ENCODE assay signal across 1 cellular context in genomic region chr16:22029632-22030031, GRCh38.
TF ChIP-seq lines count a peak whose summit lies in the region.

No MANE protein-coding gene starts in this region.

TF ChIP-seq in HepG2, 621 proteins besides CTCF, POLR2A, EP300 and RAD21 (continued from another document):
- TF ChIP-seq STAT6 (CRISPR knock-in tag; IDR thresholded peaks at IDR 0.05; ENCODE audit: borderline replicate concordance): no peak
- TF ChIP-seq SCMH1 (CRISPR knock-in tag; IDR thresholded peaks at IDR 0.05; ENCODE audit: borderline replicate concordance): no peak
- no peak for TF ChIP-seq SOX6 (IDR thresholded peaks at IDR 0.05)
- peak; percentile 41; the same call in 1 of the 2 replicates for TF ChIP-seq SOX6 (CRISPR knock-in tag; IDR thresholded peaks at IDR 0.05)
- TF ChIP-seq NKX3-1 (CRISPR knock-in tag; IDR thresholded peaks at IDR 0.05): peak; percentile 61; the same call in 1 of the 2 replicates
- no peak for TF ChIP-seq GFI1 (CRISPR knock-in tag; IDR thresholded peaks at IDR 0.05; ENCODE audit: borderline replicate concordance)
- no peak for TF ChIP-seq ZNF263 (CRISPR knock-in tag; IDR thresholded peaks at IDR 0.05)
- no peak for TF ChIP-seq HCFC1 (IDR thresholded peaks at IDR 0.05; ENCODE audit: low read depth, low read length)
- peak; percentile 15; the same call in 1 of the 2 replicates for TF ChIP-seq TBX2 (CRISPR knock-in tag; IDR thresholded peaks at IDR 0.05; ENCODE audit: borderline replicate concordance)
- TF ChIP-seq PRDM4 (CRISPR knock-in tag; IDR thresholded peaks at IDR 0.05; ENCODE audit: borderline replicate concordance): no peak
- no peak for TF ChIP-seq ZNF546 (CRISPR knock-in tag; conservative IDR thresholded peaks at IDR 0.05)
- no peak for TF ChIP-seq TRAFD1 (CRISPR knock-in tag; IDR thresholded peaks at IDR 0.05; ENCODE audit: borderline replicate concordance)
- 0 out of 2 replicates have a peak, but pooled peaks have one; percentile 13 for TF ChIP-seq ELF1 (CRISPR knock-in tag; IDR thresholded peaks at IDR 0.05)
- 0 out of 2 replicates have a peak, but pooled peaks have one; percentile 52 for TF ChIP-seq SMAD9 (CRISPR knock-in tag; IDR thresholded peaks at IDR 0.05)
- TF ChIP-seq ZNF556 (CRISPR knock-in tag; IDR thresholded peaks at IDR 0.05; ENCODE audit: borderline replicate concordance): no peak
- no peak for TF ChIP-seq GTF2F1 (IDR thresholded peaks at IDR 0.05; ENCODE audit: low read length)
- TF ChIP-seq CEBPG (CRISPR knock-in tag; IDR thresholded peaks at IDR 0.05): peak; percentile 12; the same call in 1 of the 2 replicates
- peak; percentile 40; the same call in 1 of the 2 replicates for TF ChIP-seq SALL1 (CRISPR knock-in tag; IDR thresholded peaks at IDR 0.05)
- peak; percentile 49 for TF ChIP-seq ZBTB33 (CRISPR knock-in tag; IDR thresholded peaks at IDR 0.05)
